Comparison of ENCODE assay signal across 14 cellular contexts in genomic region chrX:40081679-40082068, GRCh38. TPM values are rescaled to one million over a fixed set of nuclear protein-coding genes. Genes with fewer than 3 reads are reported as not detected.
DNase-seq lines count a peak whose midpoint lies in the region; ATAC-seq and TF ChIP-seq lines count a peak whose summit lies in the region.
"Had no signal": no experiment of that assay in that cellular context is flagged by ENCODE, and none has a peak within 500 bp of the region (broad histone marks: within the 10 kb centered on the region; RNA-seq: fewer than 3 reads in every experiment).

No MANE protein-coding gene starts in this region.

- H3K9me3 Mint-ChIP-seq in activated B cell treated with CpG ODN at 0.5 μM for 24 hours: no peaks in the 10 kb centered on the region

- peaks cover 22% of the 10 kb centered on the region for H3K36me3 Mint-ChIP-seq in activated B cell treated with CpG ODN at 0.5 μM for 24 hours (ENCODE audit: low read depth)

- intact Hi-C loops in activated B cell treated with CpG ODN at 0.5 μM for 24 hours (cut with micrococcal nuclease): no loop called here
- intact Hi-C loops in lower lobe of right lung (cut with DNase I): no loop called here

- peaks cover 39% of the 10 kb centered on the region for H3K4me1 ChIP-seq in lower lobe of right lung

- ATAC-seq in activated B cell treated with CpG ODN at 0.5 μM for 24 hours (ENCODE audit: low read depth) (no peak), lower lobe of right lung (peak; percentile 6 to 22), GM21786 (IDR thresholded peaks at IDR 0.05; ENCODE audit: unreplicated experiment) (no peak)
- ATAC-seq: HCT116 had no signal

- no peaks in the 10 kb centered on the region for H3K27me3 Mint-ChIP-seq in activated B cell treated with CpG ODN at 0.5 μM for 24 hours

- peak overlapping the region; percentile 18 for H3K27ac Mint-ChIP-seq in activated B cell treated with CpG ODN at 0.5 μM for 24 hours

- POLR2A ChIA-PET in activated B cell treated with CpG ODN at 0.5 μM for 24 hours (lab: Charles Lee): interaction anchor here (0.6 to 1.1 kb wide), 4 partner anchors 14 to 71 kb away, joined by 3 to 4 read pairs (median 3); no protein-coding TSS in a partner anchor

- DNase-seq in activated B cell treated with CpG ODN at 0.5 μM for 24 hours (no peak), lower lobe of right lung (no peak), GM13977 (ENCODE audit: low spot score) (no peak), GDM1 (lab: John Stamatoyannopoulos, UW) (no peak), NCI-H2029 (lab: John Stamatoyannopoulos, UW) (no peak)
- DNase-seq: activated CD4-positive, CD25-positive, alpha-beta regulatory T cell; AML-193; central memory CD4-positive, alpha-beta T cell; KG1; T-helper 1 cell had no signal

- H3K4me3 Mint-ChIP-seq in activated B cell treated with CpG ODN at 0.5 μM for 24 hours: no peak overlapping the region

- H3K27ac ChIP-seq in 22Rv1 (peak overlapping the region; percentile 98; the same call in 1 of the 2 replicates), C4-2B (peak overlapping the region; percentile 82; the same call in 1 of the 2 replicates), lower lobe of right lung (no peak overlapping the region)

- TF ChIP-seq CTCF in 22Rv1 (IDR thresholded peaks at IDR 0.05): no peak
- no peak for TF ChIP-seq CTCF in C4-2B (conservative IDR thresholded peaks at IDR 0.05)
- no peak for TF ChIP-seq CTCF in activated B cell treated with CpG ODN at 0.5 μM for 24 hours (IDR thresholded peaks at IDR 0.05)
- no peak for TF ChIP-seq CTCF in lower lobe of right lung (IDR thresholded peaks at IDR 0.05)
- no peak for TF ChIP-seq CTCF in GM13977 (IDR thresholded peaks at IDR 0.05; ENCODE audit: extremely low read depth, insufficient read depth, missing control alignments)

- H3K4me3 ChIP-seq in lower lobe of right lung: no peak overlapping the region

- CTCF ChIA-PET in activated B cell treated with CpG ODN at 0.5 μM for 24 hours (lab: Charles Lee): no interaction called here

- in situ Hi-C loops in GM13977 (cut with MboI; ENCODE audit: low pct_unique_long_range_greater_than_20kb, low sequenced_read_pairs, unreplicated experiment): no loop called here

- H3K27me3 ChIP-seq in lower lobe of right lung (ENCODE audit: low read depth): no peaks in the 10 kb centered on the region

- no peaks in the 10 kb centered on the region for H3K9me3 ChIP-seq in lower lobe of right lung

- peaks cover 40% of the 10 kb centered on the region for H3K4me1 Mint-ChIP-seq in activated B cell treated with CpG ODN at 0.5 μM for 24 hours

- peaks cover 10% of the 10 kb centered on the region for H3K36me3 ChIP-seq in lower lobe of right lung

RNA-seq across cellular contexts. Expression of gene BCOR, which starts 16.1 kb away (rescaled TPM):
- total RNA-seq in activated B cell treated with CpG ODN at 0.5 μM for 24 hours (59.3 and 60.4 TPM in 2 replicates), lower lobe of right lung (25.7 TPM)

Comparison
In these comparisons a context has a peak if more than half of its experiments do, and no peak if none do; other contexts are left out.
1. ATAC-seq: peak in lower lobe of right lung (2 of 2); none in activated B cell treated with CpG ODN at 0.5 μM for 24 hours (single experiment) and GM21786 (single experiment).